14 cellular contexts compared by ENCODE assay signal in genomic region chr6:133394630-133395029, GRCh38.
DNase-seq lines count a peak whose midpoint lies in the region; ATAC-seq and TF ChIP-seq lines count a peak whose summit lies in the region.
"Had no signal": no experiment of that assay in that cellular context is flagged by ENCODE, and none has a peak within 500 bp of the region (broad histone marks: within the 10 kb centered on the region; RNA-seq: fewer than 3 reads in every experiment).

No MANE protein-coding gene starts in this region.

- H3K4me1 ChIP-seq in heart left ventricle, result peaks cover 0 to 21% (median 0%) of the 10 kb centered on the region in 12 donors
- H3K4me1 ChIP-seq in psoas muscle, result peaks cover 30% of the 10 kb centered on the region

- intact Hi-C loops in heart left ventricle (cut with DNase I) (no loop called here), cardiac septum (cut with DNase I) (no loop called here), left ventricle myocardium superior (cut with micrococcal nuclease) (no loop called here), psoas muscle (cut with DNase I) (loop anchor here (5.0 to 10.0 kb wide), 2 partner anchors 38 to 320 kb away; no protein-coding TSS in a partner anchor), left colon (cut with DNase I, micrococcal nuclease) (no loop called here)

- peaks cover 6% of the 10 kb centered on the region for H3K9me3 Mint-ChIP-seq in type B pancreatic cell

- H3K36me3 ChIP-seq in heart left ventricle (no peaks in the 10 kb centered on the region), psoas muscle (ENCODE audit: insufficient read depth in 1 of 2, low read depth in 1 of 2) (no peaks in the 10 kb centered on the region)

- H3K4me1 Mint-ChIP-seq in type B pancreatic cell (ENCODE audit: unreplicated experiment), result peaks cover 35% of the 10 kb centered on the region
- H3K4me1 Mint-ChIP-seq: CD4-positive, CD25-positive, alpha-beta regulatory T cell had no signal

- H3K27me3 ChIP-seq in heart left ventricle (no peaks in the 10 kb centered on the region), psoas muscle (ENCODE audit: insufficient read depth in 3 of 3, low read length in 2 of 3) (no peaks in the 10 kb centered on the region)
- H3K27me3 ChIP-seq: BLaER1 treated with 17β-estradiol and CSF1 and Interleukin-3, amounts not matched to agents 10 nM and 100 nM had no signal

- no peak for TF ChIP-seq POLR2A in heart left ventricle (IDR thresholded peaks at IDR 0.05)

- H3K27ac Mint-ChIP-seq in type B pancreatic cell, result no peak overlapping the region
- H3K27ac Mint-ChIP-seq: CD4-positive, CD25-positive, alpha-beta regulatory T cell had no signal

- TF ChIP-seq CTCF in heart left ventricle (IDR thresholded peaks at IDR 0.05) (no peak), psoas muscle (IDR thresholded peaks at IDR 0.05) (no peak), type B pancreatic cell (conservative IDR thresholded peaks at IDR 0.05) (no peak)

- no peaks in the 10 kb centered on the region for H3K27me3 Mint-ChIP-seq in type B pancreatic cell
- H3K27me3 Mint-ChIP-seq: CD4-positive, CD25-positive, alpha-beta regulatory T cell had no signal

- peak overlapping the region in 1 of 12 donors; percentile 45 for H3K27ac ChIP-seq in heart left ventricle
- H3K27ac ChIP-seq in psoas muscle, result peak overlapping the region; percentile 79
- H3K27ac ChIP-seq: BLaER1 treated with 17β-estradiol and CSF1 and Interleukin-3, amounts not matched to agents 10 nM and 100 nM; GM23248 had no signal

- no peak overlapping the region for H3K4me3 Mint-ChIP-seq in type B pancreatic cell
- H3K4me3 Mint-ChIP-seq: CD4-positive, CD25-positive, alpha-beta regulatory T cell had no signal

- H3K9me3 ChIP-seq in heart left ventricle (no peaks in the 10 kb centered on the region), psoas muscle (no peaks in the 10 kb centered on the region)

- ATAC-seq in heart left ventricle (peak; percentile 54 to 79 (median 68)), left ventricle myocardium superior (peak; percentile 85), psoas muscle (peak; percentile 82 to 89 (median 86)), left colon (no peak), HG02759 (IDR thresholded peaks at IDR 0.05; ENCODE audit: unreplicated experiment) (no peak)
- ATAC-seq: HCT116 had no signal

- 40 to 49% (median 43%) methylated on average over 2 of the region's 2 CpGs for WGBS in heart left ventricle, 4 donors
- WGBS in psoas muscle, 3 donors, result 26 to 33% (median 31%) methylated on average over 2 of the region's 2 CpGs

- H3K36me3 Mint-ChIP-seq in type B pancreatic cell, result no peaks in the 10 kb centered on the region
- H3K36me3 Mint-ChIP-seq: CD4-positive, CD25-positive, alpha-beta regulatory T cell had no signal

- H3K4me3 ChIP-seq in heart left ventricle (no peak overlapping the region), psoas muscle (peak overlapping the region; percentile 26)
- H3K4me3 ChIP-seq: BLaER1 treated with 17β-estradiol and CSF1 and Interleukin-3, amounts not matched to agents 10 nM and 100 nM; GM23248 had no signal

- DNase-seq in heart left ventricle (no peak), cardiac septum (ENCODE audit: low spot score) (no peak), left ventricle myocardium superior (no peak), psoas muscle (no peak), left colon (no peak), type B pancreatic cell (ENCODE audit: extremely low spot score, unreplicated experiment) (no peak)
- DNase-seq: ACHN; Calu3; CD4-positive, CD25-positive, alpha-beta regulatory T cell; DMS 273 treated with DMSO at 0.1 percent for 48 hours; GM23248 had no signal

Comparison
In these comparisons a context has a peak if more than half of its experiments do, and no peak if none do; other contexts are left out.
1. ATAC-seq: peak in heart left ventricle (4 of 4), left ventricle myocardium superior (single experiment) and psoas muscle (4 of 4); none in left colon (single experiment) and HG02759 (single experiment).
2. intact Hi-C loops: an anchor here in psoas muscle (5.0 to 10.0 kb wide); none called in heart left ventricle, cardiac septum, left ventricle myocardium superior and left colon.